In the genomic region with DNA sequence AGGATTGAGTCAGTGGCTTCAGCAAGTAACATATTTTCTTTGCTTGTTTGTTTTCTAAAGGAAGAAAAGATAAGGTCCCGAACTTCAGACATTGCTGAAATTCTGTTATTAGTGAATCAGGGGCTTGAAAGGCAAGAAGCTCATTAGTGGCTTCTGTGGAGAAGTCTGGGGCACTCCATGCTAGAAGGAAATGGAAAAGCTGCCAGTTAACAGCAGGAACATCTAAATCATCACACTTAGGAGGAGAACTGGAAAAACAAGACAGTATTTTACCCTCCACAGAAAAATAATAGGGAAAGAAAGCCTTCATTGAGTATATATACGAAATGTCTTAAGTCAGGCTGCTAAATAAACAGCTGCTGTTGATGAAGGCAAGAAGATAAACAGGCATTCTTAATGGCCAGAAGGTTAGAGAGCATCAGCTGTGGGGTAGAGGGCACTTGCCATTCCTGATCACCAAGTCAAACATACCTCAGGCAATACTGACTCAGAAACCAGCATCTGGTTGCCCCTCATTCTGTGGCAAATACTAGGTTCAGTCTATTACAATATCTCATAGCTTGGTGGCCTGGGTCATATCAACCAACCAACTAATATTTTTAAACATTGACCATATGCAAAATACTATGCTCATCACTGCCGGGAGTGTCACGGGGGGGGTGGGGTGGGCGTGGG, we compare ENCODE assay signal across 12 cellular contexts.
DNase-seq lines count a peak whose midpoint lies in the region; ATAC-seq and TF ChIP-seq lines count a peak whose summit lies in the region.
"Had no signal": no experiment of that assay in that cellular context is flagged by ENCODE, and none has a peak within 500 bp of the region (broad histone marks: within the 10 kb centered on the region; RNA-seq: fewer than 3 reads in every experiment).

No MANE protein-coding gene starts in this region.

- CTCF ChIA-PET in CD8-positive, alpha-beta memory T cell (lab: Charles Lee) = no interaction called here

- ATAC-seq in HG03025 (IDR thresholded peaks at IDR 0.05; ENCODE audit: low FRiP score, unreplicated experiment) (no peak), HG03342 (IDR thresholded peaks at IDR 0.05; ENCODE audit: unreplicated experiment) (no peak)
- ATAC-seq: activated CD4-positive, CD25-positive, alpha-beta regulatory T cell treated with anti-CD3 and anti-CD28 coated beads, Interleukin-2, amount 50 U/mL, for 24 hours had no signal

- peaks cover 8% of the 10 kb centered on the region for H3K4me1 ChIP-seq in SJCRH30
- no peaks in the 10 kb centered on the region for H3K4me1 ChIP-seq in CD8-positive, alpha-beta memory T cell (ENCODE audit: insufficient read depth, low read length)

- no peaks in the 10 kb centered on the region for H3K36me3 Mint-ChIP-seq in CD8-positive, alpha-beta memory T cell

- H3K9me3 ChIP-seq in SJCRH30 (replicated peaks) = no peaks in the 10 kb centered on the region
- no peaks in the 10 kb centered on the region for H3K9me3 ChIP-seq in CD8-positive, alpha-beta memory T cell (ENCODE audit: low read length)

- no peaks in the 10 kb centered on the region for H3K4me1 Mint-ChIP-seq in CD8-positive, alpha-beta memory T cell

- H3K36me3 ChIP-seq in SJCRH30 = no peaks in the 10 kb centered on the region
- no peaks in the 10 kb centered on the region for H3K36me3 ChIP-seq in CD8-positive, alpha-beta memory T cell (ENCODE audit: insufficient read depth, low read length)

- POLR2A ChIA-PET in CD8-positive, alpha-beta memory T cell (lab: Charles Lee) = no interaction called here

- H3K27me3 ChIP-seq in SJCRH30 = no peaks in the 10 kb centered on the region
- H3K27me3 ChIP-seq in CD8-positive, alpha-beta memory T cell (ENCODE audit: insufficient read depth, low read length, poor library complexity, severe bottlenecking) = no peaks in the 10 kb centered on the region

- H3K27ac ChIP-seq in SJCRH30 = peak overlapping the region; percentile 14; the same call in 1 of the 2 replicates
- no peak overlapping the region for H3K27ac ChIP-seq in CD8-positive, alpha-beta memory T cell (ENCODE audit: low read depth, low read length)

- DNase-seq in COLO829 (ENCODE audit: low spot score) = peak; percentile 21
- peak in 1 of 2 experiments; percentile 13 for DNase-seq in SJCRH30
- DNase-seq in foreskin fibroblast = peak; percentile 68 to 70
- peak; percentile 89 for DNase-seq in renal cortical epithelial cell (ENCODE audit: low read depth)
- DNase-seq in NOMO-1 (lab: John Stamatoyannopoulos, UW; ENCODE audit: unreplicated experiment in 2 of 2) = no peak
- no peak for DNase-seq in CD8-positive, alpha-beta memory T cell
- DNase-seq: activated naive CD4-positive, alpha-beta T cell treated with anti-CD3 and anti-CD28 coated beads for 36 hours; Calu3; mammary epithelial cell had no signal

- peaks cover 0 to 3% of the 10 kb centered on the region in 2 donors for H3K27me3 Mint-ChIP-seq in CD8-positive, alpha-beta memory T cell

- no peak overlapping the region for H3K4me3 Mint-ChIP-seq in CD8-positive, alpha-beta memory T cell
- H3K4me3 Mint-ChIP-seq: activated naive CD4-positive, alpha-beta T cell treated with anti-CD3 and anti-CD28 coated beads for 36 hours had no signal

- no peak overlapping the region for H3K27ac Mint-ChIP-seq in CD8-positive, alpha-beta memory T cell
- H3K27ac Mint-ChIP-seq: activated naive CD4-positive, alpha-beta T cell treated with anti-CD3 and anti-CD28 coated beads for 36 hours had no signal

- no peak for TF ChIP-seq CTCF in foreskin fibroblast (IDR thresholded peaks at IDR 0.05; ENCODE audit: low read depth, low read length)

- 0 out of 2 replicates have a peak overlapping the region, but pooled peaks have one; percentile 7 for H3K4me3 ChIP-seq in SJCRH30
- no peak overlapping the region for H3K4me3 ChIP-seq in foreskin fibroblast (ENCODE audit: low read depth in 1 of 2, low read length in 2 of 2)
- H3K4me3 ChIP-seq in CD8-positive, alpha-beta memory T cell (ENCODE audit: low read length) = no peak overlapping the region

- peaks cover 0 to 3% (median 0%) of the 10 kb centered on the region in 5 donors for H3K9me3 Mint-ChIP-seq in CD8-positive, alpha-beta memory T cell
- H3K9me3 Mint-ChIP-seq: activated naive CD4-positive, alpha-beta T cell treated with anti-CD3 and anti-CD28 coated beads for 36 hours had no signal

Comparison
In these comparisons a context has a peak if more than half of its experiments do, and no peak if none do; other contexts are left out.
1. DNase-seq: peak in COLO829 (single experiment), foreskin fibroblast (2 of 2) and renal cortical epithelial cell (single experiment); none in NOMO-1 (0 of 2) and CD8-positive, alpha-beta memory T cell (0 of 5).